ENCODE assay signal across 8 cellular contexts in genomic region chr10:47165711-47166404, GRCh38.
DNase-seq lines count a peak whose midpoint lies in the region; ATAC-seq lines count a peak whose summit lies in the region.

No MANE protein-coding gene starts in this region.

- H3K4me1 ChIP-seq in rectal smooth muscle tissue (ENCODE audit: control insufficient read depth, insufficient read depth, low read length), result no peaks in the 10 kb centered on the region

- H3K4me3 ChIP-seq in rectal smooth muscle tissue (ENCODE audit: low read length), result peak overlapping the region; percentile 49

- peak overlapping the region; percentile 88 to 95 for H3K27ac Mint-ChIP-seq in activated naive CD4-positive, alpha-beta T cell treated with anti-CD3 and anti-CD28 coated beads, Interleukin-2, amount 50 U/mL, for 72 hours

- peaks cover 12 to 13% of the 10 kb centered on the region in 2 donors for H3K36me3 Mint-ChIP-seq in activated naive CD4-positive, alpha-beta T cell treated with anti-CD3 and anti-CD28 coated beads, Interleukin-2, amount 50 U/mL, for 72 hours

- H3K9me3 Mint-ChIP-seq in activated naive CD4-positive, alpha-beta T cell treated with anti-CD3 and anti-CD28 coated beads, Interleukin-2, amount 50 U/mL, for 72 hours, result peaks cover 10% of the 10 kb centered on the region in 2 donors

- H3K9ac ChIP-seq in rectal smooth muscle tissue (ENCODE audit: low read length), result no peak overlapping the region

- no peaks in the 10 kb centered on the region for H3K27me3 ChIP-seq in rectal smooth muscle tissue (ENCODE audit: control insufficient read depth, insufficient read depth, low read length)

- peak overlapping the region; percentile 27 for H3K27ac ChIP-seq in rectal smooth muscle tissue (ENCODE audit: low read depth, low read length)

- DNase-seq in activated gamma-delta T cell treated with Interleukin-2 at 50 U/mL for 16 hours (peak; percentile 30), activated gamma-delta T cell (lab: John Stamatoyannopoulos, UW) (no peak), Right ventricle myocardium superior (peak; percentile 78), NCI-H2196 treated with DMSO at 0.1 percent for 48 hours (lab: John Stamatoyannopoulos, UW; ENCODE audit: unreplicated experiment) (no peak), D341Med (ENCODE audit: low spot score) (no peak)
- DNase-seq in activated naive CD4-positive, alpha-beta T cell treated with anti-CD3 and anti-CD28 coated beads, Interleukin-2, amount 50 U/mL, for 72 hours (ENCODE audit: low spot score in 2 of 2), result no peak

- no peaks in the 10 kb centered on the region for H3K36me3 ChIP-seq in rectal smooth muscle tissue (ENCODE audit: control insufficient read depth, insufficient read depth, low read length)

- ATAC-seq in activated naive CD4-positive, alpha-beta T cell treated with anti-CD3 and anti-CD28 coated beads, Interleukin-2, amount 50 U/mL, for 72 hours, result peak; percentile 52 to 72
- peak; percentile 81 for ATAC-seq in Right ventricle myocardium superior (ENCODE audit: poor library complexity)
- ATAC-seq in HG02759 (IDR thresholded peaks at IDR 0.05; ENCODE audit: unreplicated experiment), result no peak

- intact Hi-C loops in Right ventricle myocardium superior (cut with DNase I), result no loop called here

Comparison
In these comparisons a context has a peak if more than half of its experiments do, and no peak if none do; other contexts are left out.
1. DNase-seq: peak in activated gamma-delta T cell treated with Interleukin-2 at 50 U/mL for 16 hours (single experiment) and Right ventricle myocardium superior (single experiment); none in activated gamma-delta T cell (single experiment), activated naive CD4-positive, alpha-beta T cell treated with anti-CD3 and anti-CD28 coated beads, Interleukin-2, amount 50 U/mL, for 72 hours (0 of 2), NCI-H2196 treated with DMSO at 0.1 percent for 48 hours (single experiment) and D341Med (single experiment).